In genomic region chr9:89314955-89315354, GRCh38 we compare ENCODE assay signal across 12 cellular contexts. TPM values are rescaled to one million over a fixed set of nuclear protein-coding genes. Genes with fewer than 3 reads are reported as not detected.
DNase-seq lines count a peak whose midpoint lies in the region; ATAC-seq and TF ChIP-seq lines count a peak whose summit lies in the region.
"Had no signal": no experiment of that assay in that cellular context is flagged by ENCODE, and none has a peak within 500 bp of the region (broad histone marks: within the 10 kb centered on the region; RNA-seq: fewer than 3 reads in every experiment).

No MANE protein-coding gene starts in this region.

- H4K20me1 ChIP-seq in KMS-11 (ENCODE audit: insufficient read depth): peaks cover 33% of the 10 kb centered on the region

- H3K27me3 Mint-ChIP-seq in activated naive CD8-positive, alpha-beta T cell treated with anti-CD3 and anti-CD28 coated beads, Interleukin-2, amount 10 ng/mL, durations not matched to agents 7 days and 5 days: no peaks in the 10 kb centered on the region
- H3K27me3 Mint-ChIP-seq in nephron (ENCODE audit: low read depth): no peaks in the 10 kb centered on the region

- peaks cover 37% of the 10 kb centered on the region for H3K36me3 Mint-ChIP-seq in activated naive CD8-positive, alpha-beta T cell treated with anti-CD3 and anti-CD28 coated beads, Interleukin-2, amount 10 ng/mL, durations not matched to agents 7 days and 5 days
- peaks cover 23% of the 10 kb centered on the region for H3K36me3 Mint-ChIP-seq in nephron (ENCODE audit: low read depth)

- peaks cover 45% of the 10 kb centered on the region for H3K4me1 Mint-ChIP-seq in activated naive CD8-positive, alpha-beta T cell treated with anti-CD3 and anti-CD28 coated beads, Interleukin-2, amount 10 ng/mL, durations not matched to agents 7 days and 5 days
- H3K4me1 Mint-ChIP-seq in nephron: peaks cover 54% of the 10 kb centered on the region

- no peak overlapping the region for H2AFZ ChIP-seq in KMS-11 (ENCODE audit: low read depth)

- peak overlapping the region; percentile 91 for H3K4me2 ChIP-seq in KMS-11

- no peaks in the 10 kb centered on the region for H3K27me3 ChIP-seq in KMS-11 (ENCODE audit: insufficient read depth, low read depth)

- H3K4me3 ChIP-seq in KMS-11 (IDR thresholded peaks at IDR 0.05; ENCODE audit: insufficient read depth, low read depth, low read length): no peak overlapping the region

- H3K4me1 ChIP-seq in KMS-11 (ENCODE audit: low read depth, poor library complexity, severe bottlenecking): peaks cover 57% of the 10 kb centered on the region

- H3K79me2 ChIP-seq in KMS-11 (ENCODE audit: insufficient read depth, low read depth): peaks cover 80% of the 10 kb centered on the region

- POLR2A ChIA-PET in activated naive CD8-positive, alpha-beta T cell treated with anti-CD3 and anti-CD28 coated beads, Interleukin-2, amount 10 ng/mL, durations not matched to agents 7 days and 5 days (lab: Charles Lee): no interaction called here

- DNase-seq in NCI-H510A treated with DMSO at 0.1 percent for 48 hours (lab: John Stamatoyannopoulos, UW) (peak; percentile 4), NCI-H510A (lab: John Stamatoyannopoulos, UW) (no peak), midbrain (lab: John Stamatoyannopoulos, UW) (no peak), NCI-H2227 treated with DMSO at 0.1 percent for 48 hours (lab: John Stamatoyannopoulos, UW) (no peak)
- no peak for DNase-seq in activated naive CD8-positive, alpha-beta T cell treated with anti-CD3 and anti-CD28 coated beads, Interleukin-2, amount 10 ng/mL, durations not matched to agents 7 days and 5 days
- DNase-seq in effector CD4-positive, alpha-beta T cell: no peak
- DNase-seq: 8988T; activated CD8-positive, alpha-beta memory T cell treated with anti-CD3 and anti-CD28 coated beads, Interleukin-2, amount 50 U/mL, for 48 hours; head of caudate nucleus; small intestine had no signal

- ATAC-seq in activated naive CD8-positive, alpha-beta T cell treated with anti-CD3 and anti-CD28 coated beads, Interleukin-2, amount 10 ng/mL, durations not matched to agents 7 days and 5 days (ENCODE audit: low read depth): no peak

- H3K9ac ChIP-seq in KMS-11: no peak overlapping the region

- TF ChIP-seq CTCF in KMS-11 (conservative IDR thresholded peaks at IDR 0.05; ENCODE audit: low read depth, low read length) (no peak), nephron (IDR thresholded peaks at IDR 0.05; ENCODE audit: unreplicated experiment in 3 of 3) (no peak)

- H3K27ac Mint-ChIP-seq in activated naive CD8-positive, alpha-beta T cell treated with anti-CD3 and anti-CD28 coated beads, Interleukin-2, amount 10 ng/mL, durations not matched to agents 7 days and 5 days: peak overlapping the region; percentile 74
- peak overlapping the region; percentile 45 to 78 (median 76) for H3K27ac Mint-ChIP-seq in nephron

- peak overlapping the region; percentile 93 for H3K4me3 Mint-ChIP-seq in activated naive CD8-positive, alpha-beta T cell treated with anti-CD3 and anti-CD28 coated beads, Interleukin-2, amount 10 ng/mL, durations not matched to agents 7 days and 5 days
- peak overlapping the region; percentile 51 to 99 (median 79) for H3K4me3 Mint-ChIP-seq in nephron

- H3K9me3 Mint-ChIP-seq in activated naive CD8-positive, alpha-beta T cell treated with anti-CD3 and anti-CD28 coated beads, Interleukin-2, amount 10 ng/mL, durations not matched to agents 7 days and 5 days: no peaks in the 10 kb centered on the region
- no peaks in the 10 kb centered on the region for H3K9me3 Mint-ChIP-seq in nephron

- H3K27ac ChIP-seq in KMS-11: peak overlapping the region; percentile 59; the same call in 1 of the 2 replicates

- H3K36me3 ChIP-seq in KMS-11 (ENCODE audit: insufficient read depth): peaks cover 21% of the 10 kb centered on the region; the same call in 1 of the 2 replicates

RNA-seq across cellular contexts. Expression of gene SECISBP2, which starts 3.3 kb away (rescaled TPM):
- 10 to 100 TPM; 56.4 to 59.4 TPM for total RNA-seq in activated naive CD8-positive, alpha-beta T cell treated with anti-CD3 and anti-CD28 coated beads, Interleukin-2, amount 10 ng/mL, durations not matched to agents 7 days and 5 days

RNA-seq across cellular contexts. Expression of gene CKS2, which starts 4.0 kb away (rescaled TPM):
- total RNA-seq in activated naive CD8-positive, alpha-beta T cell treated with anti-CD3 and anti-CD28 coated beads, Interleukin-2, amount 10 ng/mL, durations not matched to agents 7 days and 5 days: 100 to 1,000 TPM; 114 to 126 TPM
